25 cellular contexts compared by ENCODE assay signal in the genomic region with DNA sequence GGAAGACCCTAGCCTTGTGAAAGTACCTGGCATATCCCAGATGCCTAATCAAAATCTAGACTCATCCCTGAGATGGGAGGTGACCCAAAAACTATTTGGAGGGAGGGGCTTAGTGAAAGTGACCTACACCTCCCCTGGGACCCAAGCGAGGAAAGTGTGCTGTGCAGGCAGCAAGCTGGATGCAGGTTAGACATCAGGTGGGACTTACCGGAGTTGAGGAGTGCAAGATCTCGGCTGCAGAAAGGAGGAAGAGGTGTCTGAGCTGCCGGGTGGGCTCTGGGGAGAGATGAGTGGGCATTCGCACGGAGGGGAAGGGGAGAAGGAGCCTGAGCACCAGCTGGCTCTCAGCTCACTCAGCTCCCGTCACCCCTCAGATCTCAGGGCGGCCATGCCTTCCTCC. TPM values are rescaled to one million over a fixed set of nuclear protein-coding genes. Genes with fewer than 3 reads are reported as not detected.
DNase-seq lines count a peak whose midpoint lies in the region; ATAC-seq, FAIRE-seq and TF ChIP-seq lines count a peak whose summit lies in the region.
"Had no signal": no experiment of that assay in that cellular context is flagged by ENCODE, and none has a peak within 500 bp of the region (broad histone marks: within the 10 kb centered on the region; RNA-seq: fewer than 3 reads in every experiment).

No MANE protein-coding gene starts in this region.

- peaks cover 0 to 20% of the 10 kb centered on the region in 2 experiments; a peak in 3 of 5 replicates for H3K27me3 ChIP-seq in HepG2 (ENCODE audit: control insufficient read depth in 1 of 2, insufficient read depth in 2 of 2, low read length in 2 of 2)
- no peaks in the 10 kb centered on the region for H3K27me3 ChIP-seq in right lobe of liver
- H3K27me3 ChIP-seq in K562 (ENCODE audit: control insufficient read depth in 2 of 2, insufficient read depth in 2 of 2, low read length in 2 of 2): peaks cover 14 to 50% of the 10 kb centered on the region in 2 experiments; a peak in 4 of 5 replicates
- H3K27me3 ChIP-seq: BLaER1 had no signal

- BruUV-seq in HepG2 (replicated peaks; lab: Mats Ljungman, UMichigan): no TSS peak
- no TSS peak for BruUV-seq in K562 (replicated peaks; lab: Mats Ljungman, UMichigan)

- POLR2A ChIA-PET in HepG2 (lab: Yijun Ruan, JAX) (no interaction called here), K562 (lab: Yijun Ruan, JAX) (interaction anchor here (0.5 to 1.7 kb wide), 2 partner anchors 10 to 28 kb away, joined by 3 to 7 read pairs; a partner anchor contains a TSS)

- TF ChIP-seq RAD21 in HepG2 (CRISPR knock-in tag; IDR thresholded peaks at IDR 0.05) (no peak), K562 (CRISPR knock-in tag; conservative IDR thresholded peaks at IDR 0.05 in 1 of 2, IDR thresholded peaks at IDR 0.05 in 1 of 2) (no peak)

- intact Hi-C loops in HepG2 (cut with micrococcal nuclease; ENCODE audit: unreplicated experiment) (no loop called here), right lobe of liver (cut with DNase I) (no loop called here), K562 (cut with micrococcal nuclease) (no loop called here)

- no peaks in the 10 kb centered on the region for H3K9me1 ChIP-seq in K562 (ENCODE audit: control insufficient read depth, insufficient read depth, low read length)

- TF ChIP-seq POLR2A in HepG2 (IDR thresholded peaks at IDR 0.05; ENCODE audit: insufficient read depth in 1 of 2, low read depth in 2 of 2, low read length in 2 of 2) (no peak), right lobe of liver (IDR thresholded peaks at IDR 0.05) (no peak), K562 (conservative IDR thresholded peaks at IDR 0.05) (no peak)

- H4K20me1 ChIP-seq in HepG2 (ENCODE audit: insufficient read depth, low read length) (no peaks in the 10 kb centered on the region), K562 (replicated peaks; ENCODE audit: control insufficient read depth, insufficient read depth, low read length) (no peaks in the 10 kb centered on the region; the same call in 1 of the 2 replicates)
- H4K20me1 ChIP-seq: BLaER1 had no signal

- FAIRE-seq in HepG2 (lab: Jason Lieb, UNC) (no peak), K562 (lab: Jason Lieb, UNC) (no peak)
- FAIRE-seq: A204.1, D721Med, GM12878 had no signal

- no peak overlapping the region for H3K27ac ChIP-seq in HepG2 (ENCODE audit: extremely low read length, insufficient read depth, low read length)
- H3K27ac ChIP-seq in right lobe of liver: no peak overlapping the region
- H3K27ac ChIP-seq in K562 (ENCODE audit: extremely low read depth, low read depth, low read length): no peak overlapping the region
- H3K27ac ChIP-seq: 22Rv1, BLaER1, C4-2B had no signal

- H3K4me3 Mint-ChIP-seq in neural crest cell: no peak overlapping the region
- H3K4me3 Mint-ChIP-seq: B cell; CD8-positive, alpha-beta memory T cell; H9; HFFc6 had no signal

- peaks cover 10% of the 10 kb centered on the region; the same call in 1 of the 2 replicates for H3K4me1 ChIP-seq in HepG2 (ENCODE audit: insufficient read depth, low read length)
- peaks cover 0 to 5% (median 0%) of the 10 kb centered on the region in 4 donors for H3K4me1 ChIP-seq in right lobe of liver
- peaks cover 4 to 11% of the 10 kb centered on the region in 2 experiments; a peak in 2 of 5 replicates for H3K4me1 ChIP-seq in K562 (replicated peaks in 1 of 2; ENCODE audit: control insufficient read depth in 2 of 2, insufficient read depth in 2 of 2, low read length in 2 of 2)

- no peaks in the 10 kb centered on the region for H3K36me3 ChIP-seq in HepG2 (replicated peaks in 1 of 2; ENCODE audit: control insufficient read depth in 1 of 2, insufficient read depth in 2 of 2, low read length in 2 of 2)
- H3K36me3 ChIP-seq in right lobe of liver: no peaks in the 10 kb centered on the region
- H3K36me3 ChIP-seq in K562 (ENCODE audit: control insufficient read depth, insufficient read depth, low read length): no peaks in the 10 kb centered on the region

- in situ Hi-C loops in HepG2 (cut with HindIII; ENCODE audit: extremely low pct_ligation_motif_present, low pct_unique_long_range_greater_than_20kb): no loop called here
- in situ Hi-C loops in K562 (cut with MboI): no loop called here

- no peaks in the 10 kb centered on the region for H3K36me3 Mint-ChIP-seq in neural crest cell (ENCODE audit: low read depth)
- H3K36me3 Mint-ChIP-seq: CD4-positive, CD25-positive, alpha-beta regulatory T cell; CD8-positive, alpha-beta memory T cell had no signal

- CTCF ChIA-PET in HepG2 (lab: Yijun Ruan, JAX; ENCODE audit: low intra/inter-chr PET ratio, low total read pairs): no interaction called here
- CTCF ChIA-PET in K562 (lab: Yijun Ruan, JAX; ENCODE audit: low intra/inter-chr PET ratio): no interaction called here

- no peak for DNase-seq in HepG2 (ENCODE audit: low spot score)
- no peak for DNase-seq in right lobe of liver
- no peak for DNase-seq in K562 (ENCODE audit: extremely low read depth in 1 of 4, low spot score in 3 of 4)
- DNase-seq in neural crest cell (ENCODE audit: low read depth, low spot score): no peak
- no peak for DNase-seq in NCI-H2196 (lab: John Stamatoyannopoulos, UW; ENCODE audit: unreplicated experiment)
- no peak for DNase-seq in HuH-7 (ENCODE audit: low spot score)
- DNase-seq: CD8-positive, alpha-beta memory T cell; DMS 273 treated with DMSO at 0.1 percent for 48 hours; DMS79; EL; GDM1; GOT3; H9; HFFc6 had no signal

- peaks cover 7% of the 10 kb centered on the region for H3K27me3 Mint-ChIP-seq in neural crest cell (ENCODE audit: low read depth)
- H3K27me3 Mint-ChIP-seq: CD8-positive, alpha-beta memory T cell had no signal

- peaks cover 11% of the 10 kb centered on the region for H3K4me1 Mint-ChIP-seq in neural crest cell

- H2AFZ ChIP-seq in HepG2 (ENCODE audit: low read length): no peak overlapping the region
- H2AFZ ChIP-seq in K562 (ENCODE audit: low read depth, low read length): no peak overlapping the region

- no peaks in the 10 kb centered on the region for H3K9me3 Mint-ChIP-seq in neural crest cell
- H3K9me3 Mint-ChIP-seq: CD4-positive, CD25-positive, alpha-beta regulatory T cell; CD8-positive, alpha-beta memory T cell; H9; HFFc6 had no signal

- no peak overlapping the region for H3K9ac ChIP-seq in HepG2 (ENCODE audit: insufficient read depth, low read depth, low read length)
- no peak overlapping the region for H3K9ac ChIP-seq in K562 (ENCODE audit: insufficient read depth in 1 of 2, low read depth in 2 of 2, low read length in 2 of 2)
- H3K9ac ChIP-seq: BLaER1 had no signal

- H3K27ac Mint-ChIP-seq in neural crest cell (ENCODE audit: unreplicated experiment): peak overlapping the region; percentile 50
- H3K27ac Mint-ChIP-seq: B cell, HFFc6 had no signal

- H3K4me2 ChIP-seq in HepG2 (ENCODE audit: low read depth, low read length): no peak overlapping the region
- no peak overlapping the region for H3K4me2 ChIP-seq in K562 (ENCODE audit: insufficient read depth, low read length)
- H3K4me2 ChIP-seq: BLaER1 had no signal

- H3K4me3 ChIP-seq in HepG2 (replicated peaks in 1 of 3; ENCODE audit: insufficient read depth in 1 of 3, low read depth in 2 of 3, low read length in 3 of 3): no peak overlapping the region
- H3K4me3 ChIP-seq in right lobe of liver: no peak overlapping the region
- H3K4me3 ChIP-seq in K562: no peak overlapping the region
- H3K4me3 ChIP-seq: BLaER1, GM12878 had no signal

- TF ChIP-seq CTCF in HepG2 (CRISPR knock-in tag; IDR thresholded peaks at IDR 0.05) (no peak), right lobe of liver (IDR thresholded peaks at IDR 0.05) (no peak), K562 (IDR thresholded peaks at IDR 0.05 in 2 of 3, conservative IDR thresholded peaks at IDR 0.05 in 1 of 3; ENCODE audit: insufficient read depth in 2 of 3, low read depth in 1 of 3, low read length in 3 of 3) (no peak), neural crest cell (conservative IDR thresholded peaks at IDR 0.05) (no peak)

- ATAC-seq in HepG2: no peak
- no peak for ATAC-seq in right lobe of liver
- no peak for ATAC-seq in K562
- no peak for ATAC-seq in GM18519 (IDR thresholded peaks at IDR 0.05; ENCODE audit: low FRiP score, unreplicated experiment)
- ATAC-seq in activated CD4-positive, CD25-positive, alpha-beta regulatory T cell treated with anti-CD3 and anti-CD28 coated beads, Interleukin-2, amount 50 U/mL, for 24 hours: no peak
- ATAC-seq: GM12878, HCT116 had no signal

- no peak for TF ChIP-seq EP300 in HepG2 (IDR thresholded peaks at IDR 0.05; ENCODE audit: low read depth in 2 of 2, low read length in 2 of 2)
- TF ChIP-seq EP300 in HepG2 (CRISPR knock-in tag; IDR thresholded peaks at IDR 0.05; ENCODE audit: borderline replicate concordance): no peak
- TF ChIP-seq EP300 in K562 (IDR thresholded peaks at IDR 0.05; ENCODE audit: low read length): no peak

- WGBS in HepG2 (ENCODE audit: low lambda C conversion rate): 55% methylated on average over 8 of the region's 8 CpGs
- WGBS in right lobe of liver (ENCODE audit: insufficient coverage, low coverage, low lambda C conversion rate, missing lambda C conversion rate): 69% methylated on average over 6 of the region's 8 CpGs
- WGBS in K562 (ENCODE audit: insufficient coverage, low coverage, missing lambda C conversion rate): 0% methylated on average over 7 of the region's 8 CpGs

- H3K9me3 ChIP-seq in HepG2 (ENCODE audit: low read length) (no peaks in the 10 kb centered on the region), right lobe of liver (no peaks in the 10 kb centered on the region), K562 (replicated peaks; ENCODE audit: control insufficient read depth, insufficient read depth, low read depth, low read length) (no peaks in the 10 kb centered on the region; the same call in 1 of the 2 replicates)
- H3K9me3 ChIP-seq: BLaER1 had no signal

- H3K79me2 ChIP-seq in HepG2 (ENCODE audit: insufficient read depth, low read length) (no peaks in the 10 kb centered on the region), K562 (ENCODE audit: control insufficient read depth, insufficient read depth, low read length) (no peaks in the 10 kb centered on the region)

RNA-seq across cellular contexts. Expression of a gene that starts 10.3 kb away (rescaled TPM):
- total RNA-seq in HepG2 (2016; rRNA removed; fragmentation: Illumina TruSeq; extraction: Trizol) (0.15 and 0.18 TPM in 2 replicates), right lobe of liver (under 1 TPM; 0.04 to 0.12 (median 0.07) TPM), K562 (2014; rRNA removed) (0.04 TPM in 1 of 2 replicates, not detected in the other), K562 (2014; rRNA removed; fragmentation: Illumina TruSeq; extraction: Trizol) (not detected in 2 replicates), K562 (2015; rRNA removed; fragmentation: Illumina TruSeq; extraction: Trizol) (not detected in 2 replicates), K562 (2021) (0.07 TPM in 1 of 2 replicates, not detected in the other), neural crest cell (79.0 and 79.3 TPM in 2 replicates)
- total RNA-seq in HepG2 (2016; cell fraction: cytosol; rRNA removed; fragmentation: Illumina TruSeq; extraction: Trizol; ENCODE audit: low read depth): 0.09 TPM in 1 of 2 replicates, not detected in the other
- 0.19 and 0.25 TPM in 2 replicates for total RNA-seq in HepG2 (2016; cell fraction: insoluble cytoplasmic fraction; rRNA removed; fragmentation: Illumina TruSeq; extraction: Trizol)
- 0.22 and 0.28 TPM in 2 replicates for total RNA-seq in HepG2 (2016; cell fraction: membrane; rRNA removed; fragmentation: Illumina TruSeq; extraction: Trizol)
- 0.13 and 0.16 TPM in 2 replicates for total RNA-seq in HepG2 (2016; cell fraction: nucleus; rRNA removed; fragmentation: Illumina TruSeq; extraction: Trizol)
- polyA plus RNA-seq in HepG2 (2011; rRNA removed) (0.17 and 0.26 TPM in 2 replicates), K562 (2011; rRNA removed) (not detected in 2 replicates), K562 (2014; fragmentation: Illumina TruSeq; extraction: Trizol) (0.03 TPM in 1 of 2 replicates, not detected in the other), K562 (2014; fragmentation: Nextera tagmentation; extraction: Ambion mirVana) (not detected), K562 (2014; rRNA removed) (0.01 and 0.03 TPM in 2 replicates)
- polyA plus RNA-seq in HepG2 (2011; cell fraction: cytosol; rRNA removed): 0.19 and 0.26 TPM in 2 replicates
- polyA plus RNA-seq in HepG2 (2011; cell fraction: nucleus; rRNA removed): 0.59 and 0.61 TPM in 2 replicates
- 0.44 and 0.76 TPM in 2 replicates for polyA plus RNA-seq in HepG2 (2012)
- polyA plus RNA-seq in HepG2 (2016; cell fraction: cytosol; fragmentation: Illumina TruSeq; extraction: Trizol; ENCODE audit: low read depth): 0.06 and 0.08 TPM in 2 replicates
- 0.66 and 0.71 TPM in 2 replicates for polyA plus RNA-seq in HepG2 (2016; cell fraction: insoluble cytoplasmic fraction; fragmentation: Illumina TruSeq; extraction: Trizol; ENCODE audit: low read depth)
- polyA plus RNA-seq in HepG2 (2016; cell fraction: membrane; fragmentation: Illumina TruSeq; extraction: Trizol; ENCODE audit: low read depth): 0.19 and 0.34 TPM in 2 replicates
- polyA plus RNA-seq in HepG2 (2016; cell fraction: nucleus; fragmentation: Illumina TruSeq; extraction: Trizol; ENCODE audit: insufficient read depth, low read depth): 0.70 and 0.92 TPM in 2 replicates
- polyA minus RNA-seq in HepG2 (2011; rRNA and poly(A)+ RNA removed; ENCODE audit: low replicate concordance): 0.16 and 0.52 TPM in 2 replicates
- polyA minus RNA-seq in HepG2 (2011; cell fraction: cytosol; rRNA and poly(A)+ RNA removed): 0.26 and 0.59 TPM in 2 replicates
- 0.13 and 0.25 TPM in 2 replicates for polyA minus RNA-seq in HepG2 (2011; cell fraction: nucleus; rRNA and poly(A)+ RNA removed)
- total RNA-seq in K562 (2011; cell fraction: chromatin; rRNA removed; ENCODE audit: low replicate concordance): not detected in 2 replicates
- not detected in 2 replicates for total RNA-seq in K562 (2011; cell fraction: nucleolus; rRNA removed)
- total RNA-seq in K562 (2011; cell fraction: nucleoplasm; rRNA removed): not detected in 2 replicates
- polyA plus RNA-seq in K562 (2011; cell fraction: cytosol; rRNA removed): 0.01 TPM in 1 of 2 replicates, not detected in the other
- 0.03 TPM in 1 of 2 replicates, not detected in the other for polyA plus RNA-seq in K562 (2011; cell fraction: nucleus; rRNA removed)
- 0.04 TPM in 2 replicates for polyA plus RNA-seq in K562 (2012)
- not detected in 2 replicates for polyA minus RNA-seq in K562 (2011; rRNA and poly(A)+ RNA removed)
- polyA minus RNA-seq in K562 (2011; cell fraction: cytosol; rRNA and poly(A)+ RNA removed): not detected in 2 replicates
- polyA minus RNA-seq in K562 (2011; cell fraction: nucleus; rRNA and poly(A)+ RNA removed): not detected in 2 replicates
- total RNA-seq: HFFc6 had no signal

Comparison
In these comparisons a context has a peak if more than half of its experiments do, and no peak if none do; other contexts are left out.
1. RNA of a gene that starts 10.3 kb away (total RNA-seq): 79.0 to 79.3 TPM in neural crest cell; 0.09 to 0.28 TPM in HepG2, 0.04 to 0.12 TPM in right lobe of liver and 0.04 to 0.07 TPM in K562; every median in the first group is over 10 times any median in the second.